In the genomic region with DNA sequence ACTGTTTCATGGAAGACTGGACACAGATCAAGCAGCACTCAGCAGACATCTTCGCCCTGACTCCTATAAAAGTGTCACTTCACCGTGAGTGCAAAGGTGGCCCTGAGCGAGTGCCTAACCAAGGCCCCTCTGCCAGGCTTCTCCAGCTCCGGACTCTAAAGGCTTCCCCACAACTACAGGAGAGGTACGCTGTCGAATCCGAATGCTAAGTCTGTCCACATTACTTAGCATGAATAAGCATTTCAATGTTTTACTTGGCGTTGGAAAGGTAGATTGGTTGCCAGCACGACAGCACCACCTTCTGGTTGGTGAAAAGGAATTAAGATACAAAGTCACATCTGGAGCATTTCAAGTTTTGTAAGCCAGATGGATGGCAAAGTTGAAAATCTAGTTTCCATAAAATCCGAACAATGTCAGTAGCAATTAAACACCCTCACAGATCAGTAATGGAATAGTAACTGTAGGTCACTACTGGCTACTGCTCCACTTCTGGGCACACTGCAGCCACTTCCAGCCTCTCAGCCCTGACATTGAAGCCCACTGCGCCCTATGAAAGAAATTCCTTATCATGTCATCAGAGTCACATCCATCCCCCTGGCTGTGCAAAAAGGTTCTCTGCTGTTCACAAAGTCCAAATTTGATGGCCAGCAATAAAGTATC, we compare ENCODE assay signal across 1 cellular context.
TF ChIP-seq lines count a peak whose summit lies in the region.

No MANE protein-coding gene starts in this region.

TF ChIP-seq in K562, 482 proteins besides CTCF, POLR2A, EP300 and RAD21 (continued from another document and continues in another):
- TF ChIP-seq, protein P1, sequence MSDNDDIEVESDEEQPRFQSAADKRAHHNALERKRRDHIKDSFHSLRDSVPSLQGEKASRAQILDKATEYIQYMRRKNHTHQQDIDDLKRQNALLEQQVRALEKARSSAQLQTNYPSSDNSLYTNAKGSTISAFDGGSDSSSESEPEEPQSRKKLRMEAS (CRISPR knock-in tag; IDR thresholded peaks at IDR 0.05) = no peak
- no peak for TF ChIP-seq ZNF589 (CRISPR knock-in tag; IDR thresholded peaks at IDR 0.05; ENCODE audit: low read depth)
- TF ChIP-seq, protein P2, sequence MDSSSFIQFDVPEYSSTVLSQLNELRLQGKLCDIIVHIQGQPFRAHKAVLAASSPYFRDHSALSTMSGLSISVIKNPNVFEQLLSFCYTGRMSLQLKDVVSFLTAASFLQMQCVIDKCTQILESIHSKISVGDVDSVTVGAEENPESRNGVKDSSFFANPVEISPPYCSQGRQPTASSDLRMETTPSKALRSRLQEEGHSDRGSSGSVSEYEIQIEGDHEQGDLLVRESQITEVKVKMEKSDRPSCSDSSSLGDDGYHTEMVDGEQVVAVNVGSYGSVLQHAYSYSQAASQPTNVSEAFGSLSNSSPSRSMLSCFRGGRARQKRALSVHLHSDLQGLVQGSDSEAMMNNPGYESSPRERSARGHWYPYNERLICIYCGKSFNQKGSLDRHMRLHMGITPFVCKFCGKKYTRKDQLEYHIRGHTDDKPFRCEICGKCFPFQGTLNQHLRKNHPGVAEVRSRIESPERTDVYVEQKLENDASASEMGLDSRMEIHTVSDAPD (CRISPR knock-in tag; IDR thresholded peaks at IDR 0.05) = no peak
- no peak for TF ChIP-seq ZNF57 (CRISPR knock-in tag; IDR thresholded peaks at IDR 0.05)
- no peak for TF ChIP-seq CBFA2T2 (conservative IDR thresholded peaks at IDR 0.05)
- no peak for TF ChIP-seq PCBP2 (IDR thresholded peaks at IDR 0.05; ENCODE audit: low read depth, low read length, poor library complexity, severe bottlenecking)
- TF ChIP-seq, protein P3, sequence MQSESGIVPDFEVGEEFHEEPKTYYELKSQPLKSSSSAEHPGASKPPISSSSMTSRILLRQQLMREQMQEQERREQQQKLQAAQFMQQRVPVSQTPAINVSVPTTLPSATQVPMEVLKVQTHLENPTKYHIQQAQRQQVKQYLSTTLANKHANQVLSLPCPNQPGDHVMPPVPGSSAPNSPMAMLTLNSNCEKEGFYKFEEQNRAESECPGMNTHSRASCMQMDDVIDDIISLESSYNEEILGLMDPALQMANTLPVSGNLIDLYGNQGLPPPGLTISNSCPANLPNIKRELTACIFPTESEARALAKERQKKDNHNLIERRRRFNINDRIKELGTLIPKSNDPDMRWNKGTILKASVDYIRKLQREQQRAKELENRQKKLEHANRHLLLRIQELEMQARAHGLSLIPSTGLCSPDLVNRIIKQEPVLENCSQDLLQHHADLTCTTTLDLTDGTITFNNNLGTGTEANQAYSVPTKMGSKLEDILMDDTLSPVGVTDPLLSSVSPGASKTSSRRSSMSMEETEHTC (IDR thresholded peaks at IDR 0.05) = no peak
- no peak for TF ChIP-seq NUFIP1 (IDR thresholded peaks at IDR 0.05; ENCODE audit: partially characterized antibody)
- no peak for TF ChIP-seq RBM39 (optimal IDR thresholded peaks at IDR 0.05; ENCODE audit: low read depth, low read length)
- no peak for TF ChIP-seq HMGN3 (IDR thresholded peaks at IDR 0.05; ENCODE audit: borderline replicate concordance, extremely low read depth, insufficient read length, low read depth, low read length)
- no peak for TF ChIP-seq BRCA1 (IDR thresholded peaks at IDR 0.05)
- TF ChIP-seq BRCA1 (CRISPR knock-in tag; IDR thresholded peaks at IDR 0.05) = no peak
- TF ChIP-seq, protein P4, sequence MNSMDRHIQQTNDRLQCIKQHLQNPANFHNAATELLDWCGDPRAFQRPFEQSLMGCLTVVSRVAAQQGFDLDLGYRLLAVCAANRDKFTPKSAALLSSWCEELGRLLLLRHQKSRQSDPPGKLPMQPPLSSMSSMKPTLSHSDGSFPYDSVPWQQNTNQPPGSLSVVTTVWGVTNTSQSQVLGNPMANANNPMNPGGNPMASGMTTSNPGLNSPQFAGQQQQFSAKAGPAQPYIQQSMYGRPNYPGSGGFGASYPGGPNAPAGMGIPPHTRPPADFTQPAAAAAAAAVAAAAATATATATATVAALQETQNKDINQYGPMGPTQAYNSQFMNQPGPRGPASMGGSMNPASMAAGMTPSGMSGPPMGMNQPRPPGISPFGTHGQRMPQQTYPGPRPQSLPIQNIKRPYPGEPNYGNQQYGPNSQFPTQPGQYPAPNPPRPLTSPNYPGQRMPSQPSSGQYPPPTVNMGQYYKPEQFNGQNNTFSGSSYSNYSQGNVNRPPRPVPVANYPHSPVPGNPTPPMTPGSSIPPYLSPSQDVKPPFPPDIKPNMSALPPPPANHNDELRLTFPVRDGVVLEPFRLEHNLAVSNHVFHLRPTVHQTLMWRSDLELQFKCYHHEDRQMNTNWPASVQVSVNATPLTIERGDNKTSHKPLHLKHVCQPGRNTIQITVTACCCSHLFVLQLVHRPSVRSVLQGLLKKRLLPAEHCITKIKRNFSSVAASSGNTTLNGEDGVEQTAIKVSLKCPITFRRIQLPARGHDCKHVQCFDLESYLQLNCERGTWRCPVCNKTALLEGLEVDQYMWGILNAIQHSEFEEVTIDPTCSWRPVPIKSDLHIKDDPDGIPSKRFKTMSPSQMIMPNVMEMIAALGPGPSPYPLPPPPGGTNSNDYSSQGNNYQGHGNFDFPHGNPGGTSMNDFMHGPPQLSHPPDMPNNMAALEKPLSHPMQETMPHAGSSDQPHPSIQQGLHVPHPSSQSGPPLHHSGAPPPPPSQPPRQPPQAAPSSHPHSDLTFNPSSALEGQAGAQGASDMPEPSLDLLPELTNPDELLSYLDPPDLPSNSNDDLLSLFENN (IDR thresholded peaks at IDR 0.05; ENCODE audit: low read depth in 2 of 2, low read length in 2 of 2) = no peak
- TF ChIP-seq, protein P5, sequence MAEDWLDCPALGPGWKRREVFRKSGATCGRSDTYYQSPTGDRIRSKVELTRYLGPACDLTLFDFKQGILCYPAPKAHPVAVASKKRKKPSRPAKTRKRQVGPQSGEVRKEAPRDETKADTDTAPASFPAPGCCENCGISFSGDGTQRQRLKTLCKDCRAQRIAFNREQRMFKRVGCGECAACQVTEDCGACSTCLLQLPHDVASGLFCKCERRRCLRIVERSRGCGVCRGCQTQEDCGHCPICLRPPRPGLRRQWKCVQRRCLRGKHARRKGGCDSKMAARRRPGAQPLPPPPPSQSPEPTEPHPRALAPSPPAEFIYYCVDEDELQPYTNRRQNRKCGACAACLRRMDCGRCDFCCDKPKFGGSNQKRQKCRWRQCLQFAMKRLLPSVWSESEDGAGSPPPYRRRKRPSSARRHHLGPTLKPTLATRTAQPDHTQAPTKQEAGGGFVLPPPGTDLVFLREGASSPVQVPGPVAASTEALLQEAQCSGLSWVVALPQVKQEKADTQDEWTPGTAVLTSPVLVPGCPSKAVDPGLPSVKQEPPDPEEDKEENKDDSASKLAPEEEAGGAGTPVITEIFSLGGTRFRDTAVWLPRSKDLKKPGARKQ (CRISPR knock-in tag; IDR thresholded peaks at IDR 0.05) = no peak
- peak; percentile 25; the same call in 1 of the 2 replicates for TF ChIP-seq ATF7 (IDR thresholded peaks at IDR 0.05)
- TF ChIP-seq, protein P6, sequence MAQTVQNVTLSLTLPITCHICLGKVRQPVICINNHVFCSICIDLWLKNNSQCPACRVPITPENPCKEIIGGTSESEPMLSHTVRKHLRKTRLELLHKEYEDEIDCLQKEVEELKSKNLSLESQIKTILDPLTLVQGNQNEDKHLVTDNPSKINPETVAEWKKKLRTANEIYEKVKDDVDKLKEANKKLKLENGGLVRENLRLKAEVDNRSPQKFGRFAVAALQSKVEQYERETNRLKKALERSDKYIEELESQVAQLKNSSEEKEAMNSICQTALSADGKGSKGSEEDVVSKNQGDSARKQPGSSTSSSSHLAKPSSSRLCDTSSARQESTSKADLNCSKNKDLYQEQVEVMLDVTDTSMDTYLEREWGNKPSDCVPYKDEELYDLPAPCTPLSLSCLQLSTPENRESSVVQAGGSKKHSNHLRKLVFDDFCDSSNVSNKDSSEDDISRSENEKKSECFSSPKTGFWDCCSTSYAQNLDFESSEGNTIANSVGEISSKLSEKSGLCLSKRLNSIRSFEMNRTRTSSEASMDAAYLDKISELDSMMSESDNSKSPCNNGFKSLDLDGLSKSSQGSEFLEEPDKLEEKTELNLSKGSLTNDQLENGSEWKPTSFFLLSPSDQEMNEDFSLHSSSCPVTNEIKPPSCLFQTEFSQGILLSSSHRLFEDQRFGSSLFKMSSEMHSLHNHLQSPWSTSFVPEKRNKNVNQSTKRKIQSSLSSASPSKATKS (CRISPR knock-in tag; IDR thresholded peaks at IDR 0.05) = no peak
- no peak for TF ChIP-seq ZFP1 (CRISPR knock-in tag; IDR thresholded peaks at IDR 0.05)
- no peak for TF ChIP-seq TRIM28 (IDR thresholded peaks at IDR 0.05)
- no peak for TF ChIP-seq MYBL2 (IDR thresholded peaks at IDR 0.05; ENCODE audit: low read depth)
- no peak for TF ChIP-seq MYBL2 (CRISPR knock-in tag; IDR thresholded peaks at IDR 0.05; ENCODE audit: borderline replicate concordance)
- no peak for TF ChIP-seq HNRNPLL (IDR thresholded peaks at IDR 0.05; ENCODE audit: low read depth, low read length, poor library complexity, severe bottlenecking)
- TF ChIP-seq, protein P7, sequence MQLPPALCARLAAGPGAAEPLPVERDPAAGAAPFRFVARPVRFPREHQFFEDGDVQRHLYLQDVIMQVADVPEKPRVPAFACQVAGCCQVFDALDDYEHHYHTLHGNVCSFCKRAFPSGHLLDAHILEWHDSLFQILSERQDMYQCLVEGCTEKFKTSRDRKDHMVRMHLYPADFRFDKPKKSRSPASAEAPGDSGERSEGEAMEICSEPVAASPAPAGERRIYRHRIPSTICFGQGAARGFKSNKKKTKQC (CRISPR knock-in tag; IDR thresholded peaks at IDR 0.05) = no peak
- no peak for TF ChIP-seq NFXL1 (CRISPR knock-in tag; IDR thresholded peaks at IDR 0.05)
- no peak for TF ChIP-seq BRD4 (IDR thresholded peaks at IDR 0.05)
- no peak for TF ChIP-seq CBFA2T3 (IDR thresholded peaks at IDR 0.05)
- peak; percentile 82 for TF ChIP-seq MAFF (IDR thresholded peaks at IDR 0.05; ENCODE audit: low read length)
- no peak for TF ChIP-seq XRCC3 (IDR thresholded peaks at IDR 0.05)
- 0 out of 2 replicates have a peak, but pooled peaks have one; percentile 33 for TF ChIP-seq KLF16 (IDR thresholded peaks at IDR 0.05)
- TF ChIP-seq ZNF561 (CRISPR knock-in tag; conservative IDR thresholded peaks at IDR 0.05) = no peak
- no peak for TF ChIP-seq FOSL1 (tag; conservative IDR thresholded peaks at IDR 0.05)
- no peak for TF ChIP-seq NR1H2 (CRISPR knock-in tag; IDR thresholded peaks at IDR 0.05)
- no peak for TF ChIP-seq GABPA (tag; conservative IDR thresholded peaks at IDR 0.05; ENCODE audit: low read depth)
- TF ChIP-seq, protein P8, sequence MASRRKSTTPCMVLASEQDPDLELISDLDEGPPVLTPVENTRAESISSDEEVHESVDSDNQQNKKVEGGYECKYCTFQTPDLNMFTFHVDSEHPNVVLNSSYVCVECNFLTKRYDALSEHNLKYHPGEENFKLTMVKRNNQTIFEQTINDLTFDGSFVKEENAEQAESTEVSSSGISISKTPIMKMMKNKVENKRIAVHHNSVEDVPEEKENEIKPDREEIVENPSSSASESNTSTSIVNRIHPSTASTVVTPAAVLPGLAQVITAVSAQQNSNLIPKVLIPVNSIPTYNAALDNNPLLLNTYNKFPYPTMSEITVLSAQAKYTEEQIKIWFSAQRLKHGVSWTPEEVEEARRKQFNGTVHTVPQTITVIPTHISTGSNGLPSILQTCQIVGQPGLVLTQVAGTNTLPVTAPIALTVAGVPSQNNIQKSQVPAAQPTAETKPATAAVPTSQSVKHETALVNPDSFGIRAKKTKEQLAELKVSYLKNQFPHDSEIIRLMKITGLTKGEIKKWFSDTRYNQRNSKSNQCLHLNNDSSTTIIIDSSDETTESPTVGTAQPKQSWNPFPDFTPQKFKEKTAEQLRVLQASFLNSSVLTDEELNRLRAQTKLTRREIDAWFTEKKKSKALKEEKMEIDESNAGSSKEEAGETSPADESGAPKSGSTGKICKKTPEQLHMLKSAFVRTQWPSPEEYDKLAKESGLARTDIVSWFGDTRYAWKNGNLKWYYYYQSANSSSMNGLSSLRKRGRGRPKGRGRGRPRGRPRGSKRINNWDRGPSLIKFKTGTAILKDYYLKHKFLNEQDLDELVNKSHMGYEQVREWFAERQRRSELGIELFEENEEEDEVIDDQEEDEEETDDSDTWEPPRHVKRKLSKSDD (conservative IDR thresholded peaks at IDR 0.05; ENCODE audit: low read length) = no peak
- peak; percentile 59 for TF ChIP-seq L3MBTL2 (IDR thresholded peaks at IDR 0.05)
- no peak for TF ChIP-seq THRAP3 (IDR thresholded peaks at IDR 0.05; ENCODE audit: borderline replicate concordance)
- TF ChIP-seq NR4A1 (CRISPR knock-in tag; IDR thresholded peaks at IDR 0.05) = no peak
- TF ChIP-seq NR4A1 (tag; IDR thresholded peaks at IDR 0.05) = no peak
- TF ChIP-seq NCOA6 (IDR thresholded peaks at IDR 0.05) = no peak
- no peak for TF ChIP-seq CBX3 (IDR thresholded peaks at IDR 0.05; ENCODE audit: borderline replicate concordance in 1 of 2, low read length in 2 of 2)
- no peak for TF ChIP-seq ZNF23 (CRISPR knock-in tag; IDR thresholded peaks at IDR 0.05)
- peak; percentile 93 for TF ChIP-seq ZSCAN29 (IDR thresholded peaks at IDR 0.05)
- TF ChIP-seq CTBP1 (IDR thresholded peaks at IDR 0.05; ENCODE audit: borderline replicate concordance) = 0 out of 2 replicates have a peak, but pooled peaks have one; percentile 27
